1 cellular context compared by ENCODE assay signal in the genomic region with DNA sequence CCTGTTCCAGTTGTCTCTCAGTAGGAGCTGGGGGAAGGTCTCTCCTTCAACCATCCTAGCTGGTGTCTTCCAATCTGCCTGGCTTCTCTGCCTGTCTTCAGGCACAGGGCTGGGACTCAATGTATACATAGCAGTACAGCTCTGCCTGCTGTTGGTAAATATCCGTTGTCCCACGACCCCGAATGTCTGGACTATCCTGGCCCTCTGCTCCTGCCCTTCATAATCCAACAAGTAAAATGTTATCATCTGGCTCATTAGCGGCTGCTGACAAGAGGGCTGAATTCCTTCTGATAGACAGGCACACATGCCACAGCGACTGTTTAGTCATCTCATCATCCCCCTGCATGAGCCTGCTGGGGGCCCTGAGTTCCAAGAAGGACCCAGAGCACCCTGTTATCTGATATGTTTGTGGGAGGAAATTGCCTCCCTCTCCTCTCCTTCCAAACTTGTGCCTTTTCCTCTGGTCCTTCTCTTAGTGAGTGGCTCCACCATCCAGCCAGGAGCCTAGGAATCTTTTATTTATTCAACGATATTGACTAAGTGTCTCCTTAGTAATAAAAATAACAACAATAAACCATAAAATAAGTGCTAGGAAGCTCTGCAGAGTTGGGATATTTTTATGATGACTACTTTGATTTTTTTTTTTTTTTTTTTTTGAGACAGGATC.
TF ChIP-seq lines count a peak whose summit lies in the region.

No MANE protein-coding gene starts in this region.

TF ChIP-seq in K562, 482 proteins besides CTCF, POLR2A, EP300 and RAD21 (continued from another document and continues in another):
- TF ChIP-seq GTF2B (IDR thresholded peaks at IDR 0.05; ENCODE audit: extremely low read depth, insufficient read length) (no peak), TEAD1 (CRISPR knock-in tag; IDR thresholded peaks at IDR 0.05) (peak in 1 of 2 experiments; percentile 79; a peak in 1 of 4 replicates), RFX7 (CRISPR knock-in tag; IDR thresholded peaks at IDR 0.05) (no peak), ZNF398 (CRISPR knock-in tag; IDR thresholded peaks at IDR 0.05) (no peak), WHSC1 (IDR thresholded peaks at IDR 0.05; ENCODE audit: low read length) (no peak), PHB2 (IDR thresholded peaks at IDR 0.05; ENCODE audit: low read depth) (no peak), MYBL2 (IDR thresholded peaks at IDR 0.05; ENCODE audit: low read depth) (no peak), MYBL2 (CRISPR knock-in tag; IDR thresholded peaks at IDR 0.05; ENCODE audit: borderline replicate concordance) (no peak), SMARCE1 (IDR thresholded peaks at IDR 0.05) (peak; percentile 81), RAD51 (IDR thresholded peaks at IDR 0.05; ENCODE audit: borderline replicate concordance, low read depth) (no peak), MCM2 (IDR thresholded peaks at IDR 0.05; ENCODE audit: low read depth) (no peak), LCOR (CRISPR knock-in tag; IDR thresholded peaks at IDR 0.05) (no peak), UBTF (IDR thresholded peaks at IDR 0.05; ENCODE audit: borderline replicate concordance in 1 of 2, low read depth in 2 of 2, low read length in 2 of 2) (peak in 1 of 2 experiments; percentile 91; a peak in 2 of 4 replicates), ARNT (IDR thresholded peaks at IDR 0.05) (no peak; a peak in 1 of 4 replicates), ZFP1 (CRISPR knock-in tag; IDR thresholded peaks at IDR 0.05) (no peak), KDM1A (IDR thresholded peaks at IDR 0.05) (peak in 1 of 2 experiments; percentile 14; a peak in 3 of 4 replicates), SMAD4 (CRISPR knock-in tag; conservative IDR thresholded peaks at IDR 0.05) (peak; percentile 71; the same call in 1 of the 2 replicates), ZNF75A (CRISPR knock-in tag; IDR thresholded peaks at IDR 0.05) (no peak), ZNF280B (CRISPR knock-in tag; IDR thresholded peaks at IDR 0.05) (no peak), ZNF146 (CRISPR knock-in tag; IDR thresholded peaks at IDR 0.05; ENCODE audit: unreplicated experiment) (no peak), NFXL1 (CRISPR knock-in tag; IDR thresholded peaks at IDR 0.05) (no peak), FOSL1 (tag; conservative IDR thresholded peaks at IDR 0.05) (peak; percentile 74), SMARCA4 (IDR thresholded peaks at IDR 0.05) (peak; percentile 85), RBM34 (IDR thresholded peaks at IDR 0.05; ENCODE audit: borderline replicate concordance, insufficient read depth, low read length) (no peak), ELF4 (CRISPR knock-in tag; IDR thresholded peaks at IDR 0.05) (no peak), CEBPB (tag; IDR thresholded peaks at IDR 0.05) (no peak), ZKSCAN1 (IDR thresholded peaks at IDR 0.05; ENCODE audit: low read depth, low read length) (peak; percentile 22; the same call in 1 of the 2 replicates), CHCHD3 (CRISPR knock-in tag; IDR thresholded peaks at IDR 0.05) (no peak), NR2C2 (CRISPR knock-in tag; IDR thresholded peaks at IDR 0.05) (no peak), NR2C2 (tag; IDR thresholded peaks at IDR 0.05) (no peak), RBM39 (optimal IDR thresholded peaks at IDR 0.05; ENCODE audit: low read depth, low read length) (no peak), TSHZ1 (CRISPR knock-in tag; IDR thresholded peaks at IDR 0.05) (no peak; the same call in 1 of the 2 replicates), POLR3G (IDR thresholded peaks at IDR 0.05; ENCODE audit: extremely low read depth, insufficient read length, insufficient replicate concordance) (no peak), DMBX1 (CRISPR knock-in tag; IDR thresholded peaks at IDR 0.05; ENCODE audit: borderline replicate concordance) (peak; percentile 52; the same call in 1 of the 2 replicates), TBL1XR1 (IDR thresholded peaks at IDR 0.05; ENCODE audit: low read length in 2 of 2) (peak in 1 of 2 experiments; percentile 83; a peak in 2 of 4 replicates), ZC3H8 (IDR thresholded peaks at IDR 0.05) (no peak), ASH1L (IDR thresholded peaks at IDR 0.05; ENCODE audit: borderline replicate concordance, low read depth, partially characterized antibody) (no peak), TCF3 (CRISPR knock-in tag; IDR thresholded peaks at IDR 0.05) (peak; percentile 82), MAFK (IDR thresholded peaks at IDR 0.05; ENCODE audit: low read length) (0 out of 2 replicates have a peak, but pooled peaks have one; percentile 34), EP400 (IDR thresholded peaks at IDR 0.05) (peak; percentile 62), SP1 (CRISPR knock-in tag; IDR thresholded peaks at IDR 0.05) (no peak), FUS (optimal IDR thresholded peaks at IDR 0.05; ENCODE audit: low read depth, low read length) (no peak), ZNF324 (CRISPR knock-in tag; IDR thresholded peaks at IDR 0.05) (0 out of 2 replicates have a peak, but pooled peaks have one; percentile 3), PURB (CRISPR knock-in tag; IDR thresholded peaks at IDR 0.05; ENCODE audit: low read depth) (no peak), CREM (IDR thresholded peaks at IDR 0.05; ENCODE audit: low read depth) (peak; percentile 58), CEBPG (CRISPR knock-in tag; IDR thresholded peaks at IDR 0.05) (no peak), CEBPG (tag; conservative IDR thresholded peaks at IDR 0.05 in 1 of 2, IDR thresholded peaks at IDR 0.05 in 1 of 2) (no peak), CHD2 (IDR thresholded peaks at IDR 0.05; ENCODE audit: low read depth, low read length) (peak; percentile 8; the same call in 1 of the 2 replicates), NFE2L1 (tag; IDR thresholded peaks at IDR 0.05; ENCODE audit: borderline replicate concordance, low read depth) (no peak), NR2F6 (CRISPR knock-in tag; IDR thresholded peaks at IDR 0.05) (no peak)
- TF ChIP-seq, protein P1, sequence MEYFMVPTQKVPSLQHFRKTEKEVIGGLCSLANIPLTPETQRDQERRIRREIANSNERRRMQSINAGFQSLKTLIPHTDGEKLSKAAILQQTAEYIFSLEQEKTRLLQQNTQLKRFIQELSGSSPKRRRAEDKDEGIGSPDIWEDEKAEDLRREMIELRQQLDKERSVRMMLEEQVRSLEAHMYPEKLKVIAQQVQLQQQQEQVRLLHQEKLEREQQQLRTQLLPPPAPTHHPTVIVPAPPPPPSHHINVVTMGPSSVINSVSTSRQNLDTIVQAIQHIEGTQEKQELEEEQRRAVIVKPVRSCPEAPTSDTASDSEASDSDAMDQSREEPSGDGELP (CRISPR knock-in tag; IDR thresholded peaks at IDR 0.05; ENCODE audit: borderline replicate concordance): peak; percentile 61; the same call in 1 of the 2 replicates
- TF ChIP-seq, protein P2, sequence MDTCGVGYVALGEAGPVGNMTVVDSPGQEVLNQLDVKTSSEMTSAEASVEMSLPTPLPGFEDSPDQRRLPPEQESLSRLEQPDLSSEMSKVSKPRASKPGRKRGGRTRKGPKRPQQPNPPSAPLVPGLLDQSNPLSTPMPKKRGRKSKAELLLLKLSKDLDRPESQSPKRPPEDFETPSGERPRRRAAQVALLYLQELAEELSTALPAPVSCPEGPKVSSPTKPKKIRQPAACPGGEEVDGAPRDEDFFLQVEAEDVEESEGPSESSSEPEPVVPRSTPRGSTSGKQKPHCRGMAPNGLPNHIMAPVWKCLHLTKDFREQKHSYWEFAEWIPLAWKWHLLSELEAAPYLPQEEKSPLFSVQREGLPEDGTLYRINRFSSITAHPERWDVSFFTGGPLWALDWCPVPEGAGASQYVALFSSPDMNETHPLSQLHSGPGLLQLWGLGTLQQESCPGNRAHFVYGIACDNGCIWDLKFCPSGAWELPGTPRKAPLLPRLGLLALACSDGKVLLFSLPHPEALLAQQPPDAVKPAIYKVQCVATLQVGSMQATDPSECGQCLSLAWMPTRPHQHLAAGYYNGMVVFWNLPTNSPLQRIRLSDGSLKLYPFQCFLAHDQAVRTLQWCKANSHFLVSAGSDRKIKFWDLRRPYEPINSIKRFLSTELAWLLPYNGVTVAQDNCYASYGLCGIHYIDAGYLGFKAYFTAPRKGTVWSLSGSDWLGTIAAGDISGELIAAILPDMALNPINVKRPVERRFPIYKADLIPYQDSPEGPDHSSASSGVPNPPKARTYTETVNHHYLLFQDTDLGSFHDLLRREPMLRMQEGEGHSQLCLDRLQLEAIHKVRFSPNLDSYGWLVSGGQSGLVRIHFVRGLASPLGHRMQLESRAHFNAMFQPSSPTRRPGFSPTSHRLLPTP (IDR thresholded peaks at IDR 0.05; ENCODE audit: borderline replicate concordance, extremely low read depth, insufficient read length): no peak
- TF ChIP-seq, protein P3, sequence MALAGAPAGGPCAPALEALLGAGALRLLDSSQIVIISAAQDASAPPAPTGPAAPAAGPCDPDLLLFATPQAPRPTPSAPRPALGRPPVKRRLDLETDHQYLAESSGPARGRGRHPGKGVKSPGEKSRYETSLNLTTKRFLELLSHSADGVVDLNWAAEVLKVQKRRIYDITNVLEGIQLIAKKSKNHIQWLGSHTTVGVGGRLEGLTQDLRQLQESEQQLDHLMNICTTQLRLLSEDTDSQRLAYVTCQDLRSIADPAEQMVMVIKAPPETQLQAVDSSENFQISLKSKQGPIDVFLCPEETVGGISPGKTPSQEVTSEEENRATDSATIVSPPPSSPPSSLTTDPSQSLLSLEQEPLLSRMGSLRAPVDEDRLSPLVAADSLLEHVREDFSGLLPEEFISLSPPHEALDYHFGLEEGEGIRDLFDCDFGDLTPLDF (CRISPR knock-in tag; IDR thresholded peaks at IDR 0.05): no peak
